Comparison of ENCODE assay signal across 8 cellular contexts in the genomic region with DNA sequence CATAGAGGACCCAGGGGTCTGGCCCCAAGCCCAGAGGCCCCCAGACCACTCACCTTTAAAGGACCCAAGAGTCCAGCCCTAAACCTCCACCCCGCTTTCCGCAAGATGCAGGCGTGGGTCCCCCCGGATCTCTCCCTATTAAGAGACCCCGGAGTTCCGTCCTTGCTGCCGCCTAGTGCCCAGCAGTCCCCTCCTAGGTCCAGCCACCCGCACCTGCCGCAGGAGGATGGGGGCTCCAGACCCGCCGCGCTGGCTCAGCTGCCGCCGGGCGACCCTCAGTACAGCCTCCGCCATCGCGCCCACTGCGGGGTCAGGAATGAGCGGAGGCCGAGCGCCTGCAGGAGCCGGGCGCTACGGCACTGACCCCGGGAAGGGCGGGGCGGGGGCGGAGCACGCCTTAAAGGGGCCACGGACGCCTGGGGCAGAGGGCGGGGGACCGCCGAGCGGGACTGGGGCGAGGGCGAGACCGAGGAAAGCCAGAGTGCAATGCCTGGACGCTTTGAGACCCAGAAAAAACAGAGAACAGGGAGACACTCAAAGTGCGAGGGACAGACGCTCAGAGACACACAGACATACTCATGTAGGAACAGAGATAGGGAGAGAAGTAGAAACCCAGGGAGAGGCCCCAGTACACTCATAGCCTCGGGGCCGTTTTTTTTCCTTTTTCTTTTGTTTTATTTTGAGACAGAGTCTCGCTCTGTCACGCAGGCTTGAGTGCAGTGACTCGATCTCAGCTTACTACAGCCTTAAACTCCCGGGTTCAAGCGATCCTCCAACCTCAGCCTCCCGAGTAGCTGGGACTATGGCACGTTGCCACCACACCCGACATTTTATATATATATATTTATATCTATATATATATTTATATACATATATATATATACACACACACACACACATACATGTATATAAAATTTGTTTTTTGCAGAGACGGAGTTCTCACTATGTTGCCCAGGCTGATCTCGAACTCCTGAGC. TPM values are rescaled to one million over a fixed set of nuclear protein-coding genes. Genes with fewer than 3 reads are reported as not detected.
DNase-seq lines count a peak whose midpoint lies in the region; ATAC-seq lines count a peak whose summit lies in the region.

A gene with protein sequence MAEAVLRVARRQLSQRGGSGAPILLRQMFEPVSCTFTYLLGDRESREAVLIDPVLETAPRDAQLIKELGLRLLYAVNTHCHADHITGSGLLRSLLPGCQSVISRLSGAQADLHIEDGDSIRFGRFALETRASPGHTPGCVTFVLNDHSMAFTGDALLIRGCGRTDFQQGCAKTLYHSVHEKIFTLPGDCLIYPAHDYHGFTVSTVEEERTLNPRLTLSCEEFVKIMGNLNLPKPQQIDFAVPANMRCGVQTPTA (minus strand): TSS at position 318 of the 976 bp plus-strand sequence. CDS start 24 bp downstream, at position 294.

- peak; percentile 86 for DNase-seq in OCI-M1 (lab: John Stamatoyannopoulos, UW)
- peak; percentile 61 for DNase-seq in activated T-cell treated with anti-CD3 and anti-CD28 coated beads for 4 hours
- DNase-seq in epithelial cell of prostate (ENCODE audit: low read depth, low spot score) = no peak
- peak; percentile 89 for DNase-seq in stimulated activated CD8-positive, alpha-beta memory T cell treated with anti-CD3 and anti-CD28 coated beads, Interleukin-4, amount 100 ng/mL, for 48 hours

- no peaks in the 10 kb centered on the region for H3K36me3 ChIP-seq in ACC112 (ENCODE audit: insufficient read depth, low read length)

- no peaks in the 10 kb centered on the region for H3K79me2 ChIP-seq in ACC112 (ENCODE audit: control insufficient read depth, insufficient read depth, low read length, unreplicated experiment)

- H3K27ac ChIP-seq in ACC112 (ENCODE audit: low read depth, low read length) (peak within 1 kb of the TSS; percentile 57), epithelial cell of prostate (peak within 1 kb of the TSS; percentile 93)

- peaks cover 3% of the 10 kb centered on the region for H3K4me1 ChIP-seq in ACC112 (ENCODE audit: control insufficient read depth, insufficient read depth, low read length, unreplicated experiment)
- H3K4me1 ChIP-seq in mononuclear cell (ENCODE audit: insufficient read depth, low read length) = peaks cover 39% of the 10 kb centered on the region

- no peaks in the 10 kb centered on the region for H3K27me3 ChIP-seq in ACC112 (ENCODE audit: insufficient read depth, low read length)
- no peaks in the 10 kb centered on the region for H3K27me3 ChIP-seq in mononuclear cell (ENCODE audit: insufficient read depth, low read length)

- ATAC-seq in GM18909 (IDR thresholded peaks at IDR 0.05; ENCODE audit: poor library complexity, unreplicated experiment) (peak; percentile 72), HG03469 (IDR thresholded peaks at IDR 0.05; ENCODE audit: unreplicated experiment) (peak; percentile 57)

- H2AFZ ChIP-seq in ACC112 (ENCODE audit: low read length, unreplicated experiment) = peak within 1 kb of the TSS; percentile 81

- H3K9me3 ChIP-seq in mononuclear cell (ENCODE audit: low read depth, low read length) = no peaks in the 10 kb centered on the region

- H3K4me3 ChIP-seq in ACC112 (ENCODE audit: low read depth, low read length) (peak within 1 kb of the TSS; percentile 90), mononuclear cell (ENCODE audit: low read length) (peak within 1 kb of the TSS; percentile 82)

RNA-seq across cellular contexts. Expression of the gene that starts here (rescaled TPM):
- 30.6 TPM for total RNA-seq in mononuclear cell
